In the genomic region with DNA sequence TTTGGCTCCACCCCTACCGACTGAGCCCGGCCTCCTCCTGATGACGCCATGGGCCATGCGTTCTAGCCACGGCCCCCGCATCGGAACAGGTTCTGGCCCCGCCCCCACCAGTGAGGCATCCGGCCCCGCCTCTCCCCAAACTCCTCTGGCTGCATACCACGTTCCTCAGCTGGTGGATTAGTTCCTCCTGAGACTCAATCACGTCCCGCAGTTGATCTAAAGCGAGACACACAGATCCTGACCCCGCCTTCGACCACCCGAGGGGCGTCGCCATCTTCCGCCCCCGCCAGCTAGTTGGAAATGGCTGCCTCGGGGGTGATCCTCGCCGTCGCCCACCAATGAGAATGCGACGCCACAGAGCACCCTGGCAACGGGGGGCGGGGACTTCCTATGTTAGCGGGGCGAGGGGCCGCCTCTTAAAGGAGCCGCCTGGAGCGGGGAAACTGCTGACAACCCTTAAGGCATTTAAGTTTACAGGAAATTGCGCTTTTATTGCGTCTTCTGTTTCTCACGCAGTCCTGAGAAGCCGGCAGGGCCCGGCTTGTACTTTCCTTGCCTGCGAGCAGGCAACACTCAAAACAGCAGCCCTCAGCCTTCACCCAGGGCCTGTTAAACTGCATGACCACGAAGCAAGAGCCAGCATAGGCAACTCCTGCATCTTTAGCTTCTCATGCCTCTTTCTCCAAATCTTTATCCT, we compare ENCODE assay signal across 1 cellular context.
TF ChIP-seq lines count a peak whose summit lies in the region.

A gene with protein sequence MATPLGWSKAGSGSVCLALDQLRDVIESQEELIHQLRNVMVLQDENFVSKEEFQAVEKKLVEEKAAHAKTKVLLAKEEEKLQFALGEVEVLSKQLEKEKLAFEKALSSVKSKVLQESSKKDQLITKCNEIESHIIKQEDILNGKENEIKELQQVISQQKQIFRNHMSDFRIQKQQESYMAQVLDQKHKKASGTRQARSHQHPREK (minus strand): TSS at position 303 of the 697 bp plus-strand sequence. CDS start 29 bp downstream, at position 274.

TF ChIP-seq in HepG2, 621 proteins besides CTCF, POLR2A, EP300 and RAD21 (continued from another document and continues in another):
- TF ChIP-seq BORCS8-MEF2B (CRISPR knock-in tag; IDR thresholded peaks at IDR 0.05): peak; percentile 78; the same call in 1 of the 2 replicates
- TF ChIP-seq SP4 (CRISPR knock-in tag; IDR thresholded peaks at IDR 0.05): peak; percentile 87
- TF ChIP-seq GZF1 (CRISPR knock-in tag; IDR thresholded peaks at IDR 0.05): 0 out of 2 replicates have a peak, but pooled peaks have one; percentile 40
- no peak for TF ChIP-seq ZNF552 (CRISPR knock-in tag; IDR thresholded peaks at IDR 0.05; ENCODE audit: borderline replicate concordance)
- TF ChIP-seq SYNCRIP (IDR thresholded peaks at IDR 0.05; ENCODE audit: insufficient read depth, low read depth, low read length): no peak
- TF ChIP-seq ZBTB20 (CRISPR knock-in tag; IDR thresholded peaks at IDR 0.05; ENCODE audit: borderline replicate concordance, low read depth): peak; percentile 49; the same call in 1 of the 2 replicates
- TF ChIP-seq YEATS2 (CRISPR knock-in tag; IDR thresholded peaks at IDR 0.05; ENCODE audit: borderline replicate concordance): peak; percentile 67; the same call in 1 of the 2 replicates
- peak; percentile 23; the same call in 1 of the 2 replicates for TF ChIP-seq MEIS2 (CRISPR knock-in tag; IDR thresholded peaks at IDR 0.05)
- 0 out of 2 replicates have a peak, but pooled peaks have one; percentile 43 for TF ChIP-seq ZSCAN20 (CRISPR knock-in tag; IDR thresholded peaks at IDR 0.05; ENCODE audit: borderline replicate concordance)
- no peak for TF ChIP-seq ZNF768 (CRISPR knock-in tag; IDR thresholded peaks at IDR 0.05)
- TF ChIP-seq, protein P1, sequence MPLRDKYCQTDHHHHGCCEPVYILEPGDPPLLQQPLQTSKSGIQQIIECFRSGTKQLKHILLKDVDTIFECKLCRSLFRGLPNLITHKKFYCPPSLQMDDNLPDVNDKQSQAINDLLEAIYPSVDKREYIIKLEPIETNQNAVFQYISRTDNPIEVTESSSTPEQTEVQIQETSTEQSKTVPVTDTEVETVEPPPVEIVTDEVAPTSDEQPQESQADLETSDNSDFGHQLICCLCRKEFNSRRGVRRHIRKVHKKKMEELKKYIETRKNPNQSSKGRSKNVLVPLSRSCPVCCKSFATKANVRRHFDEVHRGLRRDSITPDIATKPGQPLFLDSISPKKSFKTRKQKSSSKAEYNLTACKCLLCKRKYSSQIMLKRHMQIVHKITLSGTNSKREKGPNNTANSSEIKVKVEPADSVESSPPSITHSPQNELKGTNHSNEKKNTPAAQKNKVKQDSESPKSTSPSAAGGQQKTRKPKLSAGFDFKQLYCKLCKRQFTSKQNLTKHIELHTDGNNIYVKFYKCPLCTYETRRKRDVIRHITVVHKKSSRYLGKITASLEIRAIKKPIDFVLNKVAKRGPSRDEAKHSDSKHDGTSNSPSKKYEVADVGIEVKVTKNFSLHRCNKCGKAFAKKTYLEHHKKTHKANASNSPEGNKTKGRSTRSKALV (CRISPR knock-in tag; IDR thresholded peaks at IDR 0.05): 0 out of 2 replicates have a peak, but pooled peaks have one; percentile 26
- TF ChIP-seq ZNF225 (CRISPR knock-in tag; IDR thresholded peaks at IDR 0.05): peak; percentile 78; the same call in 1 of the 2 replicates
- TF ChIP-seq ZC3H4 (CRISPR knock-in tag; IDR thresholded peaks at IDR 0.05; ENCODE audit: borderline replicate concordance): no peak
- TF ChIP-seq KLF12 (CRISPR knock-in tag; IDR thresholded peaks at IDR 0.05; ENCODE audit: borderline replicate concordance): no peak; the same call in 1 of the 2 replicates
- TF ChIP-seq ZNF337 (CRISPR knock-in tag; IDR thresholded peaks at IDR 0.05; ENCODE audit: borderline replicate concordance, low read depth): 0 out of 2 replicates have a peak, but pooled peaks have one; percentile 55
- peak; percentile 71; the same call in 1 of the 2 replicates for TF ChIP-seq GLI4 (CRISPR knock-in tag; IDR thresholded peaks at IDR 0.05; ENCODE audit: borderline replicate concordance)
- TF ChIP-seq, protein P2, sequence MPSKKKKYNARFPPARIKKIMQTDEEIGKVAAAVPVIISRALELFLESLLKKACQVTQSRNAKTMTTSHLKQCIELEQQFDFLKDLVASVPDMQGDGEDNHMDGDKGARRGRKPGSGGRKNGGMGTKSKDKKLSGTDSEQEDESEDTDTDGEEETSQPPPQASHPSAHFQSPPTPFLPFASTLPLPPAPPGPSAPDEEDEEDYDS (CRISPR knock-in tag; IDR thresholded peaks at IDR 0.05): peak; percentile 32; the same call in 1 of the 2 replicates
- TF ChIP-seq, protein P3, sequence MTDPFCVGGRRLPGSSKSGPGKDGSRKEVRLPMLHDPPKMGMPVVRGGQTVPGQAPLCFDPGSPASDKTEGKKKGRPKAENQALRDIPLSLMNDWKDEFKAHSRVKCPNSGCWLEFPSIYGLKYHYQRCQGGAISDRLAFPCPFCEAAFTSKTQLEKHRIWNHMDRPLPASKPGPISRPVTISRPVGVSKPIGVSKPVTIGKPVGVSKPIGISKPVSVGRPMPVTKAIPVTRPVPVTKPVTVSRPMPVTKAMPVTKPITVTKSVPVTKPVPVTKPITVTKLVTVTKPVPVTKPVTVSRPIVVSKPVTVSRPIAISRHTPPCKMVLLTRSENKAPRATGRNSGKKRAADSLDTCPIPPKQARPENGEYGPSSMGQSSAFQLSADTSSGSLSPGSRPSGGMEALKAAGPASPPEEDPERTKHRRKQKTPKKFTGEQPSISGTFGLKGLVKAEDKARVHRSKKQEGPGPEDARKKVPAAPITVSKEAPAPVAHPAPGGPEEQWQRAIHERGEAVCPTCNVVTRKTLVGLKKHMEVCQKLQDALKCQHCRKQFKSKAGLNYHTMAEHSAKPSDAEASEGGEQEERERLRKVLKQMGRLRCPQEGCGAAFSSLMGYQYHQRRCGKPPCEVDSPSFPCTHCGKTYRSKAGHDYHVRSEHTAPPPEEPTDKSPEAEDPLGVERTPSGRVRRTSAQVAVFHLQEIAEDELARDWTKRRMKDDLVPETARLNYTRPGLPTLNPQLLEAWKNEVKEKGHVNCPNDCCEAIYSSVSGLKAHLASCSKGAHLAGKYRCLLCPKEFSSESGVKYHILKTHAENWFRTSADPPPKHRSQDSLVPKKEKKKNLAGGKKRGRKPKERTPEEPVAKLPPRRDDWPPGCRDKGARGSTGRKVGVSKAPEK (CRISPR knock-in tag; IDR thresholded peaks at IDR 0.05; ENCODE audit: borderline replicate concordance): 0 out of 2 replicates have a peak, but pooled peaks have one; percentile 44
- TF ChIP-seq, protein P4, sequence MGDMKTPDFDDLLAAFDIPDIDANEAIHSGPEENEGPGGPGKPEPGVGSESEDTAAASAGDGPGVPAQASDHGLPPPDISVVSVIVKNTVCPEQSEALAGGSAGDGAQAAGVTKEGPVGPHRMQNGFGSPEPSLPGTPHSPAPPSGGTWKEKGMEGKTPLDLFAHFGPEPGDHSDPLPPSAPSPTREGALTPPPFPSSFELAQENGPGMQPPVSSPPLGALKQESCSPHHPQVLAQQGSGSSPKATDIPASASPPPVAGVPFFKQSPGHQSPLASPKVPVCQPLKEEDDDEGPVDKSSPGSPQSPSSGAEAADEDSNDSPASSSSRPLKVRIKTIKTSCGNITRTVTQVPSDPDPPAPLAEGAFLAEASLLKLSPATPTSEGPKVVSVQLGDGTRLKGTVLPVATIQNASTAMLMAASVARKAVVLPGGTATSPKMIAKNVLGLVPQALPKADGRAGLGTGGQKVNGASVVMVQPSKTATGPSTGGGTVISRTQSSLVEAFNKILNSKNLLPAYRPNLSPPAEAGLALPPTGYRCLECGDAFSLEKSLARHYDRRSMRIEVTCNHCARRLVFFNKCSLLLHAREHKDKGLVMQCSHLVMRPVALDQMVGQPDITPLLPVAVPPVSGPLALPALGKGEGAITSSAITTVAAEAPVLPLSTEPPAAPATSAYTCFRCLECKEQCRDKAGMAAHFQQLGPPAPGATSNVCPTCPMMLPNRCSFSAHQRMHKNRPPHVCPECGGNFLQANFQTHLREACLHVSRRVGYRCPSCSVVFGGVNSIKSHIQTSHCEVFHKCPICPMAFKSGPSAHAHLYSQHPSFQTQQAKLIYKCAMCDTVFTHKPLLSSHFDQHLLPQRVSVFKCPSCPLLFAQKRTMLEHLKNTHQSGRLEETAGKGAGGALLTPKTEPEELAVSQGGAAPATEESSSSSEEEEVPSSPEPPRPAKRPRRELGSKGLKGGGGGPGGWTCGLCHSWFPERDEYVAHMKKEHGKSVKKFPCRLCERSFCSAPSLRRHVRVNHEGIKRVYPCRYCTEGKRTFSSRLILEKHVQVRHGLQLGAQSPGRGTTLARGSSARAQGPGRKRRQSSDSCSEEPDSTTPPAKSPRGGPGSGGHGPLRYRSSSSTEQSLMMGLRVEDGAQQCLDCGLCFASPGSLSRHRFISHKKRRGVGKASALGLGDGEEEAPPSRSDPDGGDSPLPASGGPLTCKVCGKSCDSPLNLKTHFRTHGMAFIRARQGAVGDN (CRISPR knock-in tag; IDR thresholded peaks at IDR 0.05): peak; percentile 90
- TF ChIP-seq SAP130 (CRISPR knock-in tag; IDR thresholded peaks at IDR 0.05; ENCODE audit: low read depth): peak; percentile 88
- 0 out of 2 replicates have a peak, but pooled peaks have one; percentile 29 for TF ChIP-seq ZIK1 (CRISPR knock-in tag; IDR thresholded peaks at IDR 0.05; ENCODE audit: borderline replicate concordance, low read depth)
- TF ChIP-seq, protein P5, sequence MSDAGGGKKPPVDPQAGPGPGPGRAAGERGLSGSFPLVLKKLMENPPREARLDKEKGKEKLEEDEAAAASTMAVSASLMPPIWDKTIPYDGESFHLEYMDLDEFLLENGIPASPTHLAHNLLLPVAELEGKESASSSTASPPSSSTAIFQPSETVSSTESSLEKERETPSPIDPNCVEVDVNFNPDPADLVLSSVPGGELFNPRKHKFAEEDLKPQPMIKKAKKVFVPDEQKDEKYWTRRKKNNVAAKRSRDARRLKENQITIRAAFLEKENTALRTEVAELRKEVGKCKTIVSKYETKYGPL (CRISPR knock-in tag; IDR thresholded peaks at IDR 0.05): no peak
- TF ChIP-seq SIN3A (IDR thresholded peaks at IDR 0.05; ENCODE audit: borderline replicate concordance, low read depth, low read length): peak; percentile 83; the same call in 1 of the 2 replicates
- TF ChIP-seq ZNF713 (CRISPR knock-in tag; IDR thresholded peaks at IDR 0.05): no peak
- no peak for TF ChIP-seq NR2F2 (IDR thresholded peaks at IDR 0.05; ENCODE audit: borderline replicate concordance, low read depth)
- no peak for TF ChIP-seq ZNF10 (CRISPR knock-in tag; IDR thresholded peaks at IDR 0.05; ENCODE audit: borderline replicate concordance, low read depth)
- TF ChIP-seq, protein P6, sequence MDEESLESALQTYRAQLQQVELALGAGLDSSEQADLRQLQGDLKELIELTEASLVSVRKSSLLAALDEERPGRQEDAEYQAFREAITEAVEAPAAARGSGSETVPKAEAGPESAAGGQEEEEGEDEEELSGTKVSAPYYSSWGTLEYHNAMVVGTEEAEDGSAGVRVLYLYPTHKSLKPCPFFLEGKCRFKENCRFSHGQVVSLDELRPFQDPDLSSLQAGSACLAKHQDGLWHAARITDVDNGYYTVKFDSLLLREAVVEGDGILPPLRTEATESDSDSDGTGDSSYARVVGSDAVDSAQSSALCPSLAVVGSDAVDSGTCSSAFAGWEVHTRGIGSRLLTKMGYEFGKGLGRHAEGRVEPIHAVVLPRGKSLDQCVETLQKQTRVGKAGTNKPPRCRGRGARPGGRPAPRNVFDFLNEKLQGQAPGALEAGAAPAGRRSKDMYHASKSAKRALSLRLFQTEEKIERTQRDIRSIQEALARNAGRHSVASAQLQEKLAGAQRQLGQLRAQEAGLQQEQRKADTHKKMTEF (CRISPR knock-in tag; IDR thresholded peaks at IDR 0.05): peak; percentile 83
- no peak for TF ChIP-seq ZNF792 (CRISPR knock-in tag; IDR thresholded peaks at IDR 0.05)
- TF ChIP-seq, protein P7, sequence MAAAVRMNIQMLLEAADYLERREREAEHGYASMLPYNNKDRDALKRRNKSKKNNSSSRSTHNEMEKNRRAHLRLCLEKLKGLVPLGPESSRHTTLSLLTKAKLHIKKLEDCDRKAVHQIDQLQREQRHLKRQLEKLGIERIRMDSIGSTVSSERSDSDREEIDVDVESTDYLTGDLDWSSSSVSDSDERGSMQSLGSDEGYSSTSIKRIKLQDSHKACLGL (CRISPR knock-in tag; IDR thresholded peaks at IDR 0.05): peak; percentile 77; the same call in 1 of the 2 replicates
- TF ChIP-seq, protein P8, sequence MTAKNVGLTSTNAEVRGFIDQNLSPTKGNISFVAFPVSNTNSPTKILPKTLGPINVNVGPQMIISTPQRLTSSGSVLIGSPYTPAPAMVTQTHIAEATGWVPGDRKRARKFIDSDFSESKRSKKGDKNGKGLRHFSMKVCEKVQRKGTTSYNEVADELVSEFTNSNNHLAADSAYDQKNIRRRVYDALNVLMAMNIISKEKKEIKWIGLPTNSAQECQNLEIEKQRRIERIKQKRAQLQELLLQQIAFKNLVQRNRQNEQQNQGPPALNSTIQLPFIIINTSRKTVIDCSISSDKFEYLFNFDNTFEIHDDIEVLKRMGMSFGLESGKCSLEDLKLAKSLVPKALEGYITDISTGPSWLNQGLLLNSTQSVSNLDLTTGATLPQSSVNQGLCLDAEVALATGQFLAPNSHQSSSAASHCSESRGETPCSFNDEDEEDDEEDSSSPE (CRISPR knock-in tag; IDR thresholded peaks at IDR 0.05): 0 out of 2 replicates have a peak, but pooled peaks have one; percentile 40
- no peak for TF ChIP-seq RAD51 (IDR thresholded peaks at IDR 0.05; ENCODE audit: borderline replicate concordance)
- TF ChIP-seq NR3C1 (CRISPR knock-in tag; IDR thresholded peaks at IDR 0.05): no peak
- TF ChIP-seq ZNF317 (CRISPR knock-in tag; IDR thresholded peaks at IDR 0.05): 0 out of 2 replicates have a peak, but pooled peaks have one; percentile 31
- TF ChIP-seq ZNF12 (CRISPR knock-in tag; IDR thresholded peaks at IDR 0.05): no peak
- peak; percentile 71 for TF ChIP-seq AGO1 (IDR thresholded peaks at IDR 0.05; ENCODE audit: low read depth, low read length, poor library complexity, severe bottlenecking)
- TF ChIP-seq ZNF841 (CRISPR knock-in tag; IDR thresholded peaks at IDR 0.05; ENCODE audit: borderline replicate concordance): no peak
- peak; percentile 40; the same call in 1 of the 2 replicates for TF ChIP-seq ZNF136 (CRISPR knock-in tag; IDR thresholded peaks at IDR 0.05; ENCODE audit: low read depth)
- TF ChIP-seq TSC22D2 (CRISPR knock-in tag; IDR thresholded peaks at IDR 0.05; ENCODE audit: borderline replicate concordance): no peak
- TF ChIP-seq KDM5B (CRISPR knock-in tag; IDR thresholded peaks at IDR 0.05; ENCODE audit: borderline replicate concordance): peak; percentile 41; the same call in 1 of the 2 replicates
- peak; percentile 26; the same call in 1 of the 2 replicates for TF ChIP-seq ZNF777 (CRISPR knock-in tag; IDR thresholded peaks at IDR 0.05)
- TF ChIP-seq, protein P9, sequence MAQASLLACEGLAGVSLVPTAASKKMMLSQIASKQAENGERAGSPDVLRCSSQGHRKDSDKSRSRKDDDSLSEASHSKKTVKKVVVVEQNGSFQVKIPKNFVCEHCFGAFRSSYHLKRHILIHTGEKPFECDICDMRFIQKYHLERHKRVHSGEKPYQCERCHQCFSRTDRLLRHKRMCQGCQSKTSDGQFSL (CRISPR knock-in tag; IDR thresholded peaks at IDR 0.05): no peak
- TF ChIP-seq DR1 (CRISPR knock-in tag; IDR thresholded peaks at IDR 0.05): peak; percentile 29; the same call in 1 of the 2 replicates
- peak; percentile 53 for TF ChIP-seq PITX1 (CRISPR knock-in tag; IDR thresholded peaks at IDR 0.05)
- TF ChIP-seq LCORL (IDR thresholded peaks at IDR 0.05): no peak
- TF ChIP-seq LCORL (CRISPR knock-in tag; IDR thresholded peaks at IDR 0.05): peak; percentile 23; the same call in 1 of the 2 replicates
- peak; percentile 52; the same call in 1 of the 2 replicates for TF ChIP-seq ZNF878 (CRISPR knock-in tag; IDR thresholded peaks at IDR 0.05)
